ENCODE assay signal across 12 cellular contexts in genomic region chr20:46683068-46683477, GRCh38. TPM values are rescaled to one million over a fixed set of nuclear protein-coding genes. Genes with fewer than 3 reads are reported as not detected.
A peak's percentile ranks its signal among the peaks of the same experiment; 100 is the strongest.
DNase-seq lines count a peak whose midpoint lies in the region; TF ChIP-seq lines count a peak whose summit lies in the region.
"Had no signal": no experiment of that assay in that cellular context is flagged by ENCODE, and none has a peak within 500 bp of the region (broad histone marks: within the 10 kb centered on the region; RNA-seq: fewer than 3 reads in every experiment).

No MANE protein-coding gene starts in this region.

- H3K36me3 ChIP-seq in skeletal muscle tissue (ENCODE audit: control insufficient read depth in 3 of 3, insufficient read depth in 3 of 3, low read length in 3 of 3), result peaks cover 5 to 9% (median 6%) of the 10 kb centered on the region in 3 donors
- H3K36me3 ChIP-seq: ovary had no signal

- H3K9me3 Mint-ChIP-seq in HFFc6, result no peaks in the 10 kb centered on the region

- H3K4me1 Mint-ChIP-seq in HFFc6 (ENCODE audit: low read depth), result peaks cover 55% of the 10 kb centered on the region

- H3K9me3 ChIP-seq in skeletal muscle tissue (ENCODE audit: control insufficient read depth in 3 of 3, low read length in 3 of 3), result no peaks in the 10 kb centered on the region
- H3K9me3 ChIP-seq: body of pancreas, ovary had no signal

- peak overlapping the region; percentile 86 for H3K4me3 Mint-ChIP-seq in HFFc6

- H3K27ac ChIP-seq in VCaP (peak overlapping the region; percentile 79), skeletal muscle tissue (ENCODE audit: low read depth, low read length) (no peak overlapping the region)
- H3K27ac ChIP-seq: ovary had no signal

- H3K27ac Mint-ChIP-seq in HFFc6, result peak overlapping the region; percentile 89

- DNase-seq in HFFc6, result no peak
- no peak for DNase-seq in foreskin fibroblast
- DNase-seq in activated CD8-positive, alpha-beta memory T cell treated with anti-CD3 and anti-CD28 coated beads, Interleukin-2, amount 50 U/mL, for 4 hours, result no peak
- no peak for DNase-seq in stimulated activated naive CD4-positive, alpha-beta T cell (lab: John Stamatoyannopoulos, UW)
- DNase-seq in middle frontal gyrus (ENCODE audit: extremely low spot score, low spot score), result no peak
- DNase-seq: NCI-H345; stimulated activated naive CD4-positive, alpha-beta T cell treated with Interleukin-2 at 50 U/mL for 16 hours had no signal

- H3K27me3 ChIP-seq in skeletal muscle tissue (ENCODE audit: control insufficient read depth in 3 of 3, insufficient read depth in 3 of 3, low read length in 3 of 3), result no peaks in the 10 kb centered on the region
- H3K27me3 ChIP-seq: body of pancreas, ovary had no signal

- peaks cover 4% of the 10 kb centered on the region for H3K27me3 Mint-ChIP-seq in HFFc6 (ENCODE audit: insufficient read depth)

- H3K36me3 Mint-ChIP-seq in HFFc6 (ENCODE audit: low read depth), result peaks cover 21% of the 10 kb centered on the region

- H3K9ac ChIP-seq in skeletal muscle tissue (ENCODE audit: low read depth in 1 of 3, low read length in 3 of 3), result peak overlapping the region in 2 of 3 donors; percentile 7 to 8

- peak overlapping the region; percentile 56 to 66 for H3K4me3 ChIP-seq in foreskin fibroblast (ENCODE audit: low read depth in 1 of 2, low read length in 2 of 2)
- H3K4me3 ChIP-seq in skeletal muscle tissue (ENCODE audit: low read length in 3 of 3), result no peak overlapping the region
- H3K4me3 ChIP-seq: body of pancreas had no signal

- TF ChIP-seq CTCF in HFFc6 (IDR thresholded peaks at IDR 0.05), result no peak
- TF ChIP-seq CTCF in VCaP (conservative IDR thresholded peaks at IDR 0.05), result no peak
- TF ChIP-seq CTCF in foreskin fibroblast (IDR thresholded peaks at IDR 0.05; ENCODE audit: low read depth, low read length), result no peak

- peaks cover 19 to 32% (median 32%) of the 10 kb centered on the region in 3 donors for H3K4me1 ChIP-seq in skeletal muscle tissue (ENCODE audit: control insufficient read depth in 3 of 3, insufficient read depth in 3 of 3, low read length in 3 of 3)

RNA-seq across cellular contexts. Expression of gene TP53RK, which starts 6.2 kb away (rescaled TPM):
- total RNA-seq in HFFc6 (2021; fragmentation: NEBNext Ultra II Directional; extraction: Animal tissue kit (Norgen Biotek cat#: 25700)), result 10 to 100 TPM; 14.8 to 20.0 (median 15.8) TPM
- 15.7 TPM for total RNA-seq in skeletal muscle tissue

RNA-seq across cellular contexts. Expression of gene SLC2A10, which starts 26.4 kb away (rescaled TPM):
- 10 to 100 TPM; 27.0 to 36.4 (median 30.5) TPM for total RNA-seq in HFFc6 (2021; fragmentation: NEBNext Ultra II Directional; extraction: Animal tissue kit (Norgen Biotek cat#: 25700))
- total RNA-seq in skeletal muscle tissue, result 24.0 TPM

RNA-seq across cellular contexts. Expression of gene SLC13A3, which starts 31.8 kb away (rescaled TPM):
- 1 to 10 TPM; 2.3 to 3.5 (median 2.7) TPM for total RNA-seq in HFFc6 (2021; fragmentation: NEBNext Ultra II Directional; extraction: Animal tissue kit (Norgen Biotek cat#: 25700))
- 2.6 TPM for total RNA-seq in skeletal muscle tissue
- total RNA-seq: M059J had no signal

Comparison
In these comparisons a context has a peak if more than half of its experiments do, and no peak if none do; other contexts are left out.
1. H3K4me3 ChIP-seq: peak in foreskin fibroblast (2 of 2); none in skeletal muscle tissue (0 of 3).